In genomic region chr7:91019686-91020385, GRCh38 we compare ENCODE assay signal across 31 cellular contexts.
"Had no signal": no experiment of that assay in that cellular context is flagged by ENCODE, and none has a peak within 500 bp of the region (broad histone marks: within the 10 kb centered on the region; RNA-seq: fewer than 3 reads in every experiment).

No MANE protein-coding gene starts in this region.

- H3K27ac ChIP-seq: cardiac muscle cell, Peyer's patch, WERI-Rb-1 had no signal

- H3K4me3 ChIP-seq: cardiac muscle cell, Peyer's patch had no signal

- DNase-seq: activated CD4-positive, alpha-beta memory T cell treated with anti-CD3 and anti-CD28 coated beads, Interleukin-2, amount 10 ng/mL, durations not matched to agents 7 days and 5 days; activated CD4-positive, alpha-beta T cell treated with anti-CD3 and anti-CD28 coated beads for 1 hour; activated CD4-positive, alpha-beta T cell treated with anti-CD3 and anti-CD28 coated beads for 48 hours; activated CD4-positive, CD25-positive, alpha-beta regulatory T cell; activated CD8-positive, alpha-beta memory T cell treated with anti-CD3 and anti-CD28 coated beads for 24 hours; activated CD8-positive, alpha-beta memory T cell treated with anti-CD3 and anti-CD28 coated beads, Interleukin-2, amount 10 ng/mL, durations not matched to agents 7 days and 5 days; activated CD8-positive, alpha-beta memory T cell treated with anti-CD3 and anti-CD28 coated beads, Interleukin-2, amount 50 U/mL, for 48 hours; activated effector memory CD4-positive, alpha-beta T cell treated with Interleukin-2 at 50 U/mL for 16 hours; activated naive CD4-positive, alpha-beta T cell treated with anti-CD3 and anti-CD28 coated beads, Interleukin-2, amount 10 ng/mL, durations not matched to agents 7 days and 5 days; activated naive CD8-positive, alpha-beta T cell treated with anti-CD3 and anti-CD28 coated beads, Interleukin-2, amount 50 U/mL, for 24 hours; activated T-cell treated with anti-CD3 and anti-CD28 coated beads, Interleukin-2, amount 50 U/mL, for 48 hours; anterior cingulate cortex; Karpas-422; NCI-H1105; NCI-H1417 treated with DMSO at 0.1 percent for 48 hours; NCI-H187 treated with DMSO at 0.1 percent for 48 hours; NCI-H2081; NCI-H345; NCI-H524 treated with DMSO at 0.1 percent for 48 hours; NCI-H748 treated with DMSO at 0.1 percent for 48 hours; NK-92 treated with Interleukin-12 subunit alpha and Interleukin-12 subunit beta, amount 100 ng/mL, for 24 hours; PC-3; Peyer's patch; RPMI8226; SIG-M5; SW 1271; T-helper 1 cell; T-helper 2 cell; T-helper 9 cell; WERI-Rb-1 had no signal

- ATAC-seq: activated CD8-positive, alpha-beta memory T cell treated with anti-CD3 and anti-CD28 coated beads, Interleukin-2, amount 10 ng/mL, durations not matched to agents 7 days and 5 days; activated naive CD8-positive, alpha-beta T cell treated with anti-CD3 and anti-CD28 coated beads, Interleukin-2, amount 50 U/mL, for 24 hours; PC-3 had no signal
